ENCODE assay signal across 8 cellular contexts in genomic region chr3:134029256-134029733, GRCh38.
DNase-seq lines count a peak whose midpoint lies in the region; ATAC-seq lines count a peak whose summit lies in the region.

No MANE protein-coding gene starts in this region.

- H3K9ac ChIP-seq in BLaER1: no peak overlapping the region
- H3K9ac ChIP-seq in endocrine pancreas (ENCODE audit: control insufficient read depth, insufficient read depth, low read length): peak overlapping the region; percentile 47

- H4K20me1 ChIP-seq in BLaER1: no peaks in the 10 kb centered on the region

- H3K4me3 ChIP-seq in BLaER1 (peak overlapping the region; percentile 46; the same call in 1 of the 2 replicates), endocrine pancreas (ENCODE audit: control insufficient read depth, insufficient read depth, low read length) (peak overlapping the region; percentile 24), muscle layer of duodenum (ENCODE audit: low read depth in 1 of 2, low read length in 2 of 2) (peak overlapping the region; percentile 55 to 63)

- no peak for ATAC-seq in GM18858 (IDR thresholded peaks at IDR 0.05; ENCODE audit: unreplicated experiment)
- ATAC-seq in HG03571 (IDR thresholded peaks at IDR 0.05; ENCODE audit: unreplicated experiment): no peak
- ATAC-seq in HG03521 (IDR thresholded peaks at IDR 0.05; ENCODE audit: unreplicated experiment): no peak

- H3K27me3 ChIP-seq in BLaER1: peaks cover 44% of the 10 kb centered on the region
- H3K27me3 ChIP-seq in endocrine pancreas (ENCODE audit: control insufficient read depth, insufficient read depth, low read length): peaks cover 2% of the 10 kb centered on the region
- H3K27me3 ChIP-seq in muscle layer of duodenum (ENCODE audit: low read depth, low read length): peaks cover 11% of the 10 kb centered on the region

- DNase-seq in Kasumi-1 (lab: John Stamatoyannopoulos, UW) (peak; percentile 14 to 27), hepatic stellate cell (ENCODE audit: low spot score) (no peak)

- H3K4me2 ChIP-seq in BLaER1: peak overlapping the region; percentile 59

- no peaks in the 10 kb centered on the region for H3K36me3 ChIP-seq in BLaER1
- no peaks in the 10 kb centered on the region for H3K36me3 ChIP-seq in endocrine pancreas (ENCODE audit: control insufficient read depth, insufficient read depth, low read length)
- H3K36me3 ChIP-seq in muscle layer of duodenum (ENCODE audit: control insufficient read depth in 1 of 2, insufficient read depth in 2 of 2, low read length in 2 of 2): no peaks in the 10 kb centered on the region

- peaks cover 18% of the 10 kb centered on the region for H3K9me3 ChIP-seq in BLaER1
- no peaks in the 10 kb centered on the region for H3K9me3 ChIP-seq in endocrine pancreas (ENCODE audit: control insufficient read depth, low read length)
- H3K9me3 ChIP-seq in muscle layer of duodenum (ENCODE audit: control insufficient read depth in 1 of 2, low read length in 2 of 2): no peaks in the 10 kb centered on the region

- H3K4me1 ChIP-seq in BLaER1 (no peaks in the 10 kb centered on the region), endocrine pancreas (ENCODE audit: control insufficient read depth, insufficient read depth, low read length) (no peaks in the 10 kb centered on the region), muscle layer of duodenum (ENCODE audit: control insufficient read depth in 1 of 2, insufficient read depth in 2 of 2, low read length in 2 of 2) (peaks cover 0 to 14% of the 10 kb centered on the region in 2 donors)

- no peak overlapping the region for H3K27ac ChIP-seq in BLaER1
- no peak overlapping the region for H3K27ac ChIP-seq in muscle layer of duodenum (ENCODE audit: low read length)
